8 cellular contexts compared by ENCODE assay signal in genomic region chr5:132674671-132675506, GRCh38. TPM values are rescaled to one million over a fixed set of nuclear protein-coding genes. Genes with fewer than 3 reads are reported as not detected.
A peak's percentile ranks its signal among the peaks of the same experiment; 100 is the strongest.
DNase-seq lines count a peak whose midpoint lies in the region; ATAC-seq and TF ChIP-seq lines count a peak whose summit lies in the region.

No MANE protein-coding gene starts in this region.

- H3K36me3 ChIP-seq in neural progenitor cell, result no peaks in the 10 kb centered on the region

- H3K27ac ChIP-seq in coronary artery (peak overlapping the region; percentile 59 to 88), neural progenitor cell (no peak overlapping the region)

- H3K36me3 Mint-ChIP-seq in neural progenitor cell, result no peaks in the 10 kb centered on the region

- TF ChIP-seq CTCF in coronary artery (IDR thresholded peaks at IDR 0.05), result no peak
- no peak for TF ChIP-seq CTCF in retinal pigment epithelial cell (conservative IDR thresholded peaks at IDR 0.05; ENCODE audit: low read depth, low read length)
- no peak for TF ChIP-seq CTCF in neural progenitor cell (IDR thresholded peaks at IDR 0.05)

- H3F3A ChIP-seq in neural progenitor cell (ENCODE audit: low read depth), result no peaks in the 10 kb centered on the region

- no peak overlapping the region for H3K27ac Mint-ChIP-seq in neural progenitor cell

- peaks cover 3% of the 10 kb centered on the region for H3K27me3 Mint-ChIP-seq in neural progenitor cell (ENCODE audit: insufficient read depth, low read depth)

- no peaks in the 10 kb centered on the region for H3K79me2 ChIP-seq in neural progenitor cell (ENCODE audit: low read depth)

- no peak overlapping the region for H3K4me2 ChIP-seq in neural progenitor cell

- no peak overlapping the region for H2AFZ ChIP-seq in neural progenitor cell (replicated peaks)

- H3K4me1 Mint-ChIP-seq in neural progenitor cell, result peaks cover 7% of the 10 kb centered on the region

- H3K9ac ChIP-seq in neural progenitor cell, result no peak overlapping the region

- ATAC-seq in GM18511 (IDR thresholded peaks at IDR 0.05; ENCODE audit: unreplicated experiment) (peak; percentile 84), GM21723 (IDR thresholded peaks at IDR 0.05; ENCODE audit: unreplicated experiment) (peak; percentile 81)

- H3K9me3 Mint-ChIP-seq in neural progenitor cell, result no peaks in the 10 kb centered on the region

- no peak overlapping the region for H3K4me3 Mint-ChIP-seq in neural progenitor cell

- no peaks in the 10 kb centered on the region for H3K4me1 ChIP-seq in neural progenitor cell

- H3K9me3 ChIP-seq in neural progenitor cell (ENCODE audit: low read depth), result no peaks in the 10 kb centered on the region

- H3K27me3 ChIP-seq in neural progenitor cell, result no peaks in the 10 kb centered on the region

- DNase-seq in HUDEP-2 (lab: John Stamatoyannopoulos, UW; ENCODE audit: unreplicated experiment in 76 of 76) (peak in 43 of 76 experiments; percentile 16 to 61 (median 31)), coronary artery (ENCODE audit: low spot score) (peak; percentile 72), retinal pigment epithelial cell (ENCODE audit: low read depth) (peak; percentile 76), neural progenitor cell (ENCODE audit: low spot score) (no peak)
- DNase-seq in stimulated activated CD4-positive, alpha-beta T cell treated with anti-CD3 and anti-CD28 coated beads, Interleukin-15, amount 100 ng/mL, for 24 hours, result no peak
- no peak for DNase-seq in activated CD4-positive, alpha-beta T cell treated with anti-CD3 and anti-CD28 coated beads for 4 hours

- H4K20me1 ChIP-seq in neural progenitor cell (ENCODE audit: low read depth), result no peaks in the 10 kb centered on the region

- H3K4me3 ChIP-seq in coronary artery (peak overlapping the region; percentile 27), retinal pigment epithelial cell (ENCODE audit: low read length) (no peak overlapping the region), neural progenitor cell (no peak overlapping the region)

RNA-seq across cellular contexts. Expression of gene IL4, which starts 1.1 kb away (rescaled TPM):
- total RNA-seq in neural progenitor cell (ENCODE audit: low replicate concordance), result not detected in 2 replicates

RNA-seq across cellular contexts. Expression of gene IL13, which starts 16.9 kb away (rescaled TPM):
- total RNA-seq in neural progenitor cell (ENCODE audit: low replicate concordance), result not detected in 2 replicates

Comparison
In these comparisons a context has a peak if more than half of its experiments do, and no peak if none do; other contexts are left out.
1. DNase-seq: peak in HUDEP-2 (43 of 76), coronary artery (single experiment) and retinal pigment epithelial cell (single experiment); none in neural progenitor cell (single experiment), stimulated activated CD4-positive, alpha-beta T cell treated with anti-CD3 and anti-CD28 coated beads, Interleukin-15, amount 100 ng/mL, for 24 hours (single experiment) and activated CD4-positive, alpha-beta T cell treated with anti-CD3 and anti-CD28 coated beads for 4 hours (0 of 2).